In the genomic region with DNA sequence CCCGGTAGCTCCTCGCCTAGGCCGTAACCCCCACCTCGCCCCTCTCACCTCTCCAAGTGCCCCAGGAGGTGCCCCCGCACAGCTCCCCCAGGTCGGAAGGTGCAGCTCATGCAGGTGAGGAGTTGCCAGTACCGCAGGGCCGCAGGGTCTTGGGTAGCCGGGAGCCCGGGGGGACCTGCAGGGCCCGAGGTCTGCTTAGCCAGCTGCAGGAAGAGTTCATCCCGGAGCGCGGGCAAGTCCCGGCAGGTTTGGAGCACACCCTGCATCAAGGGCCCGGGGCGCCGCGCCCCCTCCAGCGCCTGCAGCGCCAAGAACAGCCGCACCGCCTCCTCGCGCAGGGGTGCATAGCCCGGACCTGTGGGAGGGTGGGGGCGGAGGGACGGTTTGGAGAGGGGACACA, we compare ENCODE assay signal across 18 cellular contexts. TPM values are rescaled to one million over a fixed set of nuclear protein-coding genes. Genes with fewer than 3 reads are reported as not detected.
DNase-seq lines count a peak whose midpoint lies in the region; ATAC-seq and TF ChIP-seq lines count a peak whose summit lies in the region.
"Had no signal": no experiment of that assay in that cellular context is flagged by ENCODE, and none has a peak within 500 bp of the region (broad histone marks: within the 10 kb centered on the region; RNA-seq: fewer than 3 reads in every experiment).

No MANE protein-coding gene starts in this region.

- no peak overlapping the region for H3K9ac ChIP-seq in H9 (ENCODE audit: extremely low read depth, insufficient read length, low read length)

- no peaks in the 10 kb centered on the region for H3K79me1 ChIP-seq in H9 (ENCODE audit: insufficient read depth, low read depth, low read length, poor library complexity, severe bottlenecking)

- ATAC-seq in lower lobe of right lung: no peak
- ATAC-seq: activated CD8-positive, alpha-beta memory T cell treated with anti-CD3 and anti-CD28 coated beads, Interleukin-2, amount 10 ng/mL, durations not matched to agents 7 days and 5 days; stimulated activated naive CD8-positive, alpha-beta T cell treated with anti-CD3 and anti-CD28 coated beads, Interleukin-15, amount 100 ng/mL, for 72 hours had no signal

- H3K27ac ChIP-seq in H9 (ENCODE audit: insufficient read length, low read depth, low read length) (no peak overlapping the region), lower lobe of right lung (no peak overlapping the region)

- no peak overlapping the region for H2BK15ac ChIP-seq in H9 (ENCODE audit: low read depth, low read length)

- TF ChIP-seq CTCF in H9 (conservative IDR thresholded peaks at IDR 0.05) (no peak), epithelial cell of esophagus (IDR thresholded peaks at IDR 0.05; ENCODE audit: insufficient read depth, low read depth, low read length, missing control alignments) (no peak), osteocyte (IDR thresholded peaks at IDR 0.05) (no peak), lower lobe of right lung (IDR thresholded peaks at IDR 0.05) (no peak)

- H3K4ac ChIP-seq in H9 (ENCODE audit: low read depth, low read length): no peak overlapping the region

- no peak overlapping the region for H3K56ac ChIP-seq in H9 (ENCODE audit: insufficient read length, low read depth, low read length)

- H3T11ph ChIP-seq in H9 (ENCODE audit: low read length): no peak overlapping the region

- no CpG with 5 or more reads among the region's 28 CpGs for WGBS in H9 (ENCODE audit: extremely low coverage, insufficient read length, low lambda C conversion rate)

- no peak overlapping the region for H2BK5ac ChIP-seq in H9 (ENCODE audit: insufficient read length, low read length)

- H3K9me3 Mint-ChIP-seq in H9 (no peaks in the 10 kb centered on the region), osteocyte (ENCODE audit: unreplicated experiment) (no peaks in the 10 kb centered on the region)
- H3K9me3 Mint-ChIP-seq: stimulated activated naive CD8-positive, alpha-beta T cell treated with anti-CD3 and anti-CD28 coated beads, Interleukin-15, amount 100 ng/mL, for 72 hours had no signal

- no peak overlapping the region for H2BK12ac ChIP-seq in H9 (ENCODE audit: insufficient read length, low read depth, low read length)

- H3K36me3 ChIP-seq in lower lobe of right lung: peaks cover 65% of the 10 kb centered on the region

- H3K27me3 ChIP-seq in H9 (ENCODE audit: insufficient read depth, low read length): no peaks in the 10 kb centered on the region
- peaks cover 13% of the 10 kb centered on the region for H3K27me3 ChIP-seq in lower lobe of right lung (ENCODE audit: low read depth)
- H3K27me3 ChIP-seq: BE2C had no signal

- intact Hi-C loops in lower lobe of right lung (cut with DNase I): no loop called here

- no peak overlapping the region for H2AFZ ChIP-seq in H9 (ENCODE audit: low read length)

- H4K20me1 ChIP-seq in H9 (ENCODE audit: control insufficient read depth, insufficient read depth, insufficient read length): no peaks in the 10 kb centered on the region

- peak overlapping the region; percentile 27 for H3K4me3 ChIP-seq in epithelial cell of esophagus (ENCODE audit: low read length)
- H3K4me3 ChIP-seq in lower lobe of right lung: no peak overlapping the region
- H3K4me3 ChIP-seq: smooth muscle cell had no signal

- H3K18ac ChIP-seq in H9 (ENCODE audit: insufficient read length, low read depth, low read length): no peak overlapping the region

- no peak overlapping the region for H3K14ac ChIP-seq in H9 (ENCODE audit: insufficient read depth, low read length)

- no peak overlapping the region for H3K23ac ChIP-seq in H9 (ENCODE audit: insufficient read length, low read depth, low read length)

- H4K91ac ChIP-seq in H9 (ENCODE audit: insufficient read length, low read depth, low read length): no peak overlapping the region

- no peak overlapping the region for H2BK120ac ChIP-seq in H9 (ENCODE audit: low read depth, low read length, poor library complexity, severe bottlenecking)

- no peaks in the 10 kb centered on the region for H3K9me3 ChIP-seq in H9 (ENCODE audit: control insufficient read depth, low read depth, low read length)
- H3K9me3 ChIP-seq in lower lobe of right lung: no peaks in the 10 kb centered on the region
- H3K9me3 ChIP-seq: BE2C had no signal

- no peak overlapping the region for H2BK20ac ChIP-seq in H9 (ENCODE audit: low read depth, low read length, poor library complexity, severe bottlenecking)

- H3K4me2 ChIP-seq in H9 (ENCODE audit: insufficient read depth, insufficient read length, low read length): no peak overlapping the region
- H3K4me2 ChIP-seq: smooth muscle cell had no signal

- H3K4me1 Mint-ChIP-seq in H9 (peaks cover 28 to 44% of the 10 kb centered on the region in 2 experiments), osteocyte (ENCODE audit: unreplicated experiment) (peaks cover 43% of the 10 kb centered on the region)

- H3K23me2 ChIP-seq in H9 (ENCODE audit: insufficient read length, low read depth, low read length, poor library complexity, severe bottlenecking): peaks cover 26% of the 10 kb centered on the region

- DNase-seq in H9 (peak; percentile 74), NCI-H2171 treated with DMSO at 0.1 percent for 48 hours (lab: John Stamatoyannopoulos, UW) (peak; percentile 84), epithelial cell of esophagus (ENCODE audit: low read depth) (peak; percentile 64), osteocyte (ENCODE audit: extremely low spot score, unreplicated experiment) (no peak), anterior cingulate cortex (lab: John Stamatoyannopoulos, UW) (no peak), cortex of kidney (lab: John Stamatoyannopoulos, UW) (no peak), A172 (ENCODE audit: low spot score) (no peak), lower lobe of right lung (no peak)
- DNase-seq: activated CD8-positive, alpha-beta memory T cell treated with anti-CD3 and anti-CD28 coated beads, Interleukin-2, amount 10 ng/mL, durations not matched to agents 7 days and 5 days; activated naive CD4-positive, alpha-beta T cell treated with Interleukin-2 at 50 U/mL for 16 hours; BE2C; DMS153; NCI-H82; nucleus accumbens; RPMI8226; stimulated activated naive CD8-positive, alpha-beta T cell treated with anti-CD3 and anti-CD28 coated beads, Interleukin-15, amount 100 ng/mL, for 72 hours; T-helper 1 cell had no signal

- peaks cover 4% of the 10 kb centered on the region; the same call in 1 of the 2 replicates for H3K27me3 Mint-ChIP-seq in H9 (ENCODE audit: low read depth)
- no peaks in the 10 kb centered on the region for H3K27me3 Mint-ChIP-seq in osteocyte (ENCODE audit: unreplicated experiment)

- H3K4me1 ChIP-seq in H9 (ENCODE audit: insufficient read depth, low read length) (peaks cover 4% of the 10 kb centered on the region; the same call in 1 of the 2 replicates), lower lobe of right lung (peaks cover 71% of the 10 kb centered on the region)

- no peak overlapping the region for H3K27ac Mint-ChIP-seq in H9
- H3K27ac Mint-ChIP-seq in osteocyte (ENCODE audit: unreplicated experiment): peak overlapping the region; percentile 69
- H3K27ac Mint-ChIP-seq: activated CD8-positive, alpha-beta memory T cell treated with anti-CD3 and anti-CD28 coated beads, Interleukin-2, amount 10 ng/mL, durations not matched to agents 7 days and 5 days; stimulated activated naive CD8-positive, alpha-beta T cell treated with anti-CD3 and anti-CD28 coated beads, Interleukin-15, amount 100 ng/mL, for 72 hours had no signal

- H4K5ac ChIP-seq in H9 (ENCODE audit: insufficient read length, low read depth, low read length): no peak overlapping the region

- H3K4me3 Mint-ChIP-seq in H9 (peak overlapping the region in 1 of 2 experiments; percentile 40; a peak in 1 of 5 replicates), osteocyte (ENCODE audit: unreplicated experiment) (no peak overlapping the region)
- H3K4me3 Mint-ChIP-seq: activated CD8-positive, alpha-beta memory T cell treated with anti-CD3 and anti-CD28 coated beads, Interleukin-2, amount 10 ng/mL, durations not matched to agents 7 days and 5 days had no signal

- H3K79me2 ChIP-seq in H9 (ENCODE audit: insufficient read depth, low read length): no peaks in the 10 kb centered on the region; the same call in 1 of the 2 replicates

- peaks cover 14 to 40% (median 32%) of the 10 kb centered on the region in 3 experiments for H3K36me3 Mint-ChIP-seq in H9 (ENCODE audit: insufficient read depth in 1 of 3, low read depth in 3 of 3)
- peaks cover 16% of the 10 kb centered on the region for H3K36me3 Mint-ChIP-seq in osteocyte (ENCODE audit: unreplicated experiment)

- no peak overlapping the region for H4K8ac ChIP-seq in H9 (replicated peaks; ENCODE audit: insufficient read length, low read depth, low read length)

- no peak overlapping the region for H2AK5ac ChIP-seq in H9 (ENCODE audit: insufficient read length, low read length)

RNA-seq across cellular contexts. Expression of a gene that starts 4.8 kb away (rescaled TPM):
- 21.4 and 22.3 TPM in 2 replicates for total RNA-seq in H9 (2021)
- total RNA-seq in osteocyte: 26.7 and 28.9 TPM in 2 replicates
- total RNA-seq in A172 (2014; rRNA removed; shearing (Covaris generic)): 32.8 and 37.0 TPM in 2 replicates
- total RNA-seq in lower lobe of right lung: 18.3 TPM

RNA-seq across cellular contexts. Expression of a gene that starts 9.6 kb away (rescaled TPM):
- 1.0 TPM in 2 replicates for total RNA-seq in H9 (2021)
- 1.2 and 1.6 TPM in 2 replicates for total RNA-seq in osteocyte
- 2.7 and 3.6 TPM in 2 replicates for total RNA-seq in A172 (2014; rRNA removed; shearing (Covaris generic))
- 1.4 TPM for total RNA-seq in lower lobe of right lung

RNA-seq across cellular contexts. Expression of a gene that starts 10.3 kb away (rescaled TPM):
- total RNA-seq in H9 (2021) (7.5 and 7.7 TPM in 2 replicates), osteocyte (35.8 and 40.4 TPM in 2 replicates), lower lobe of right lung (9.0 TPM)
- total RNA-seq in A172 (2014; rRNA removed; shearing (Covaris generic)): 19.2 and 20.8 TPM in 2 replicates

RNA-seq across cellular contexts. Expression of a gene that starts 13.0 kb away (rescaled TPM):
- 20.4 and 22.0 TPM in 2 replicates for total RNA-seq in H9 (2021)
- 32.8 and 33.3 TPM in 2 replicates for total RNA-seq in osteocyte
- 21.8 and 34.1 TPM in 2 replicates for total RNA-seq in A172 (2014; rRNA removed; shearing (Covaris generic))
- total RNA-seq in lower lobe of right lung: 16.8 TPM

Comparison
In these comparisons a context has a peak if more than half of its experiments do, and no peak if none do; other contexts are left out.
1. DNase-seq: peak in H9 (single experiment), NCI-H2171 treated with DMSO at 0.1 percent for 48 hours (single experiment) and epithelial cell of esophagus (single experiment); none in osteocyte (single experiment), anterior cingulate cortex (0 of 58), cortex of kidney (single experiment), A172 (single experiment) and lower lobe of right lung (single experiment).